ENCODE assay signal across 8 cellular contexts in the genomic region with DNA sequence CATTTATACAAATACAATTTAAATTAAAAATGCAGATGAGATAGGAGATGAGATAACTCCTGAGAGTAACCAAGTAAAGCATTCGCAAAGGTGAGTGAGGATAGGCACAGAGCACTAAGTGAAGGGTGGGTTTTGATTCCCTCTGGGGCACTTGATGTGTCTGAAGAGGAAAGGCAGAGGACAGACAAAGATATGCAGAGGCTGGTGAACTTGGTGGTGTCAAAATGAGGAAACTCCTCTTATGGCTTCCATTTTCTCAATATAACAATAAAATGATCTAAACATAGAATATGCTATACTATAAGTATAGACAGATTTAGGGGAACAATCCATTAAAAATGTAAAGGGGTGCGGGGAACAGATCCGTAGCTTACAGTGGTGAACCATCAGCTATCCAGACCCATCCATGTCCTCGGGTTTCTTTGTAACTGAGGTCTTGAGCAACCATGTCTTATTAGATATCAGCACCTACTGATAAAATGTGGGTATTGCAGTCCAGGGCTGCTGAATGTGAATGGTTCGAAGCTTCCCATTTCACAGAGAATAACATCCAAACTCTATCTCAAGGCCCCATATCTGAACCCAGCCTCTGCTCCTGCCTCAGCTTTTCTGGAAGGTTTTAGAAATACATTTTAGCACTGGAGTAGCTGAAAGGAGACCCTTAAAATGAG.
DNase-seq lines count a peak whose midpoint lies in the region; ATAC-seq and TF ChIP-seq lines count a peak whose summit lies in the region.

No MANE protein-coding gene starts in this region.

- no peaks in the 10 kb centered on the region for H3K36me3 ChIP-seq in BE2C

- peak; percentile 96 for ATAC-seq in GM18909 (IDR thresholded peaks at IDR 0.05; ENCODE audit: poor library complexity, unreplicated experiment)
- ATAC-seq in HG02981 (IDR thresholded peaks at IDR 0.05; ENCODE audit: unreplicated experiment): peak; percentile 93

- DNase-seq in BE2C (peak; percentile 10), NCI-H524 treated with DMSO at 0.1 percent for 48 hours (lab: John Stamatoyannopoulos, UW) (peak; percentile 3), fibroblast of mammary gland (ENCODE audit: low read depth) (peak; percentile 46), retinal pigment epithelial cell (ENCODE audit: low read depth) (no peak)
- DNase-seq in activated CD4-positive, alpha-beta T cell treated with anti-CD3 and anti-CD28 coated beads, Interleukin-2, amount 50 U/mL, for 4 hours: no peak
- DNase-seq in activated naive CD4-positive, alpha-beta T cell treated with anti-CD3 and anti-CD28 coated beads, Interleukin-2, amount 50 U/mL, for 16 hours: no peak

- H3K4me1 ChIP-seq in BE2C: peaks cover 7% of the 10 kb centered on the region; the same call in 1 of the 2 replicates

- H3K27me3 ChIP-seq in BE2C: no peaks in the 10 kb centered on the region

- H3K4me3 ChIP-seq in BE2C (ENCODE audit: low read depth, low read length) (no peak overlapping the region), fibroblast of mammary gland (ENCODE audit: control insufficient read depth, low read depth, low read length) (no peak overlapping the region), retinal pigment epithelial cell (ENCODE audit: low read length) (no peak overlapping the region)

- TF ChIP-seq CTCF in BE2C (IDR thresholded peaks at IDR 0.05; ENCODE audit: low read depth, low read length): peak; percentile 61
- peak; percentile 72 for TF ChIP-seq CTCF in fibroblast of mammary gland (conservative IDR thresholded peaks at IDR 0.05; ENCODE audit: control insufficient read depth, insufficient read depth, low read depth, low read length)
- peak; percentile 51 for TF ChIP-seq CTCF in retinal pigment epithelial cell (conservative IDR thresholded peaks at IDR 0.05; ENCODE audit: low read depth, low read length)

- H3K9me3 ChIP-seq in BE2C: no peaks in the 10 kb centered on the region

Comparison
In these comparisons a context has a peak if more than half of its experiments do, and no peak if none do; other contexts are left out.
1. DNase-seq: peak in BE2C (single experiment), NCI-H524 treated with DMSO at 0.1 percent for 48 hours (single experiment) and fibroblast of mammary gland (single experiment); none in retinal pigment epithelial cell (single experiment), activated CD4-positive, alpha-beta T cell treated with anti-CD3 and anti-CD28 coated beads, Interleukin-2, amount 50 U/mL, for 4 hours (0 of 2) and activated naive CD4-positive, alpha-beta T cell treated with anti-CD3 and anti-CD28 coated beads, Interleukin-2, amount 50 U/mL, for 16 hours (single experiment).
2. Peak in every context shown above with its lines, with median percentiles within 50 percentile points of each other: CTCF ChIP-seq.